Comparison of ENCODE assay signal across 1 cellular context in genomic region chr11:27524155-27524554, GRCh38.
TF ChIP-seq lines count a peak whose summit lies in the region.

No MANE protein-coding gene starts in this region.

TF ChIP-seq in K562, 482 proteins besides CTCF, POLR2A, EP300 and RAD21:
- TF ChIP-seq ZNF507 (tag; conservative IDR thresholded peaks at IDR 0.05) (no peak), DIDO1 (tag; IDR thresholded peaks at IDR 0.05; ENCODE audit: low read depth) (no peak), NFIX (CRISPR knock-in tag; IDR thresholded peaks at IDR 0.05; ENCODE audit: low read depth) (no peak), KAT2B (IDR thresholded peaks at IDR 0.05; ENCODE audit: low read depth, low read length) (no peak), ETV5 (CRISPR knock-in tag; IDR thresholded peaks at IDR 0.05; ENCODE audit: low read depth) (no peak), ELF4 (CRISPR knock-in tag; IDR thresholded peaks at IDR 0.05) (no peak), ZNF280A (IDR thresholded peaks at IDR 0.05; ENCODE audit: low read depth, partially characterized antibody) (no peak), NR3C1 (CRISPR knock-in tag; IDR thresholded peaks at IDR 0.05) (no peak), NUFIP1 (IDR thresholded peaks at IDR 0.05; ENCODE audit: partially characterized antibody) (no peak), PATZ1 (CRISPR knock-in tag; IDR thresholded peaks at IDR 0.05; ENCODE audit: borderline replicate concordance) (no peak), ZNF717 (CRISPR knock-in tag; IDR thresholded peaks at IDR 0.05) (no peak), CAMTA2 (CRISPR knock-in tag; conservative IDR thresholded peaks at IDR 0.05) (no peak), EP400 (IDR thresholded peaks at IDR 0.05) (no peak), PTBP1 (IDR thresholded peaks at IDR 0.05; ENCODE audit: low read depth, low read length) (no peak), ZNF384 (IDR thresholded peaks at IDR 0.05; ENCODE audit: low read depth, low read length) (no peak), SP2 (IDR thresholded peaks at IDR 0.05; ENCODE audit: extremely low read depth, low read depth, low read length, poor library complexity, severe bottlenecking) (no peak), MECOM (CRISPR knock-in tag; IDR thresholded peaks at IDR 0.05) (no peak), BRF1 (IDR thresholded peaks at IDR 0.05; ENCODE audit: borderline replicate concordance, extremely low read depth, insufficient read length) (no peak), MCM2 (IDR thresholded peaks at IDR 0.05; ENCODE audit: low read depth) (no peak)
